ENCODE assay signal across 10 cellular contexts in genomic region chr1:159091547-159092397, GRCh38. TPM values are rescaled to one million over a fixed set of nuclear protein-coding genes. Genes with fewer than 3 reads are reported as not detected.
DNase-seq lines count a peak whose midpoint lies in the region; ATAC-seq lines count a peak whose summit lies in the region.
"Had no signal": no experiment of that assay in that cellular context is flagged by ENCODE, and none has a peak within 500 bp of the region (broad histone marks: within the 10 kb centered on the region; RNA-seq: fewer than 3 reads in every experiment).

No MANE protein-coding gene starts in this region.

- H3K9me2 ChIP-seq in GM23248 (ENCODE audit: insufficient read depth) = no peaks in the 10 kb centered on the region

- H3K9me3 ChIP-seq in GM23248 (ENCODE audit: low read depth) = no peaks in the 10 kb centered on the region

- H3K27ac ChIP-seq in GM23248 = peak overlapping the region; percentile 78

- H3K27me3 Mint-ChIP-seq in central memory CD8-positive, alpha-beta T cell = peaks cover under 1% of the 10 kb centered on the region

- peaks cover 11% of the 10 kb centered on the region for H3K4me1 Mint-ChIP-seq in central memory CD8-positive, alpha-beta T cell

- no peaks in the 10 kb centered on the region for H3K36me3 ChIP-seq in GM23248 (ENCODE audit: low read depth)

- no peaks in the 10 kb centered on the region for H3K9me3 Mint-ChIP-seq in central memory CD8-positive, alpha-beta T cell

- H3K4me3 ChIP-seq in GM23248 = peak overlapping the region; percentile 39
- no peak overlapping the region for H3K4me3 ChIP-seq in skeletal muscle cell (ENCODE audit: low read depth, low read length)

- H2AFZ ChIP-seq in GM23248 = 0 out of 2 replicates have a peak overlapping the region, but pooled peaks have one; percentile 24

- peak overlapping the region; percentile 32 for H3K9ac ChIP-seq in GM23248

- H3K36me3 Mint-ChIP-seq in central memory CD8-positive, alpha-beta T cell (ENCODE audit: insufficient read depth) = peaks cover 4% of the 10 kb centered on the region

- in situ Hi-C loops in GM23248 (cut with MboI) = no loop called here

- no peaks in the 10 kb centered on the region for H4K20me1 ChIP-seq in GM23248 (ENCODE audit: insufficient read depth)

- ATAC-seq in central memory CD8-positive, alpha-beta T cell (replicated peaks; ENCODE audit: extremely low read depth, poor library complexity, severe bottlenecking) = peak; percentile 54
- ATAC-seq: left lobe of liver had no signal

- no peaks in the 10 kb centered on the region for H3K27me3 ChIP-seq in GM23248 (replicated peaks; ENCODE audit: insufficient read depth)

- peak overlapping the region; percentile 6 for H3K27ac Mint-ChIP-seq in central memory CD8-positive, alpha-beta T cell (ENCODE audit: low read depth)

- no peaks in the 10 kb centered on the region for H3K79me2 ChIP-seq in GM23248 (ENCODE audit: insufficient read depth)

- peak overlapping the region; percentile 71 for H3K4me2 ChIP-seq in GM23248 (ENCODE audit: unreplicated experiment)

- H3K4me3 Mint-ChIP-seq in central memory CD8-positive, alpha-beta T cell = no peak overlapping the region

- peaks cover 47% of the 10 kb centered on the region for H3F3A ChIP-seq in GM23248 (ENCODE audit: insufficient read depth)

- DNase-seq in GM23248 (peak; percentile 84), RPMI7951 (ENCODE audit: low read depth) (peak; percentile 82), skeletal muscle cell (ENCODE audit: low read depth) (peak; percentile 36), HuH-7 (ENCODE audit: low spot score) (no peak), SK-N-DZ (ENCODE audit: low spot score) (no peak), NCI-H2171 treated with DMSO at 0.1 percent for 48 hours (lab: John Stamatoyannopoulos, UW) (no peak), NCI-H2107 (lab: John Stamatoyannopoulos, UW) (no peak)
- DNase-seq in central memory CD8-positive, alpha-beta T cell (ENCODE audit: low spot score in 2 of 2) = no peak
- DNase-seq: NCI-H1048 had no signal

- H3K4me1 ChIP-seq in GM23248 (ENCODE audit: insufficient read depth) = peaks cover 55% of the 10 kb centered on the region

- WGBS in GM23248 (ENCODE audit: low coverage in 1 of 2, low lambda C conversion rate in 2 of 2, missing lambda C conversion rate in 2 of 2), 2 experiments = 7 to 14% methylated on average over 2 of the region's 2 CpGs

RNA-seq across cellular contexts. Expression of gene AIM2, which starts 15.2 kb away (rescaled TPM):
- total RNA-seq in GM23248 (2014; rRNA removed; shearing (Covaris generic)) = 1.3 TPM in 2 replicates
- 2.5 and 2.6 TPM in 2 replicates for polyA plus RNA-seq in GM23248 (2016; fragmentation: Nextera tagmentation; extraction: Ambion mirVana)
- 13.9 and 15.5 TPM in 2 replicates for total RNA-seq in RPMI7951 (2014; rRNA removed; shearing (Covaris generic))
- not detected in 2 replicates for polyA plus RNA-seq in SK-N-DZ (2014; cell fraction: cytosol; rRNA removed)
- not detected in 2 replicates for polyA plus RNA-seq in SK-N-DZ (2014; cell fraction: nucleus; rRNA removed)

Comparison
In these comparisons a context has a peak if more than half of its experiments do, and no peak if none do; other contexts are left out.
1. DNase-seq: peak in GM23248 (single experiment), RPMI7951 (single experiment) and skeletal muscle cell (single experiment); none in central memory CD8-positive, alpha-beta T cell (0 of 2), HuH-7 (single experiment), SK-N-DZ (single experiment), NCI-H2171 treated with DMSO at 0.1 percent for 48 hours (single experiment) and NCI-H2107 (single experiment).